27 cellular contexts compared by ENCODE assay signal in the genomic region with DNA sequence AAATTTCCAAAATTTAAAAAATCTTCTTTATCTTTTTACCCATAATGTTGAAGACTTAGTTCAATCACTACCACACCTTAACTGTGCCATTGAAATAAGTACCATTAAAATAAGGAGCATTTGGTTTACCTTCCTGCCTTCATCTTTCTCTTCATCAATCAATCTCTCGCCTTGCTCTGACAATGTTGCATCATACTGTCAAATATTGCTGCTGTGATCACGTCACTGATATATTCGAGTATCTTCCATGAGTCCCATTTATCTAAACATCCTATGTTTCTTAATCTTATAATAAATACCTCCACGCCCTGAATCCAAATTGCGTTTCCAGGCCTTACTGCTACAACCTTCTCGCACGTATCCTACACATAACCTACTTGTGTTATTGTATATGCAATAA.
"Had no signal": no experiment of that assay in that cellular context is flagged by ENCODE, and none has a peak within 500 bp of the region (broad histone marks: within the 10 kb centered on the region; RNA-seq: fewer than 3 reads in every experiment).

No MANE protein-coding gene starts in this region.

- H3K9me3 ChIP-seq: stomach, suprapubic skin, testis, thoracic aorta, thyroid gland, tibial artery, tibial nerve, transverse colon, upper lobe of left lung, upper lobe of right lung, uterus, vagina had no signal

- H3K27me3 ChIP-seq: stomach, suprapubic skin, testis, thyroid gland, tibial artery, tibial nerve, transverse colon, upper lobe of left lung, upper lobe of right lung, uterus, vagina had no signal

- H3K4me1 ChIP-seq: testis, tibial artery, upper lobe of right lung, uterus had no signal

- ATAC-seq: stimulated activated effector memory CD8-positive, alpha-beta T cell treated with anti-CD3 and anti-CD28 coated beads, Interleukin-12 subunit alpha, Interleukin-12 subunit beta, amount 100 ng/mL, for 72 hours; stimulated activated memory B cell treated with anti-CD40 and anti-IgM and Interleukin-4, amounts not matched to agents 10 μg/mL and 1 μg/mL and 100 μg/mL, for 72 hours; stimulated activated naive B cell treated with anti-CD40 and anti-IgM and Interleukin-4, amounts not matched to agents 10 μg/mL and 1 μg/mL and 100 μg/mL, for 72 hours; stimulated activated naive CD8-positive, alpha-beta T cell treated with anti-CD3 and anti-CD28 coated beads, Interleukin-15, amount 100 ng/mL, for 72 hours; stimulated activated naive CD8-positive, alpha-beta T cell treated with anti-CD3 and anti-CD28 coated beads, Interleukin-15, Interleukin-2, amounts not matched to agents 100 U/mL and 50 U/mL, for 24 hours; upper lobe of right lung had no signal

- H3K27ac ChIP-seq: stomach, suprapubic skin, testis, thoracic aorta, thyroid gland, tibial artery, tibial nerve, transverse colon, upper lobe of left lung, upper lobe of right lung, uterus, vagina had no signal

- H3K4me3 ChIP-seq: stomach, suprapubic skin, testis, thoracic aorta, thyroid gland, tibial artery, tibial nerve, transverse colon, upper lobe of left lung, upper lobe of right lung, uterus, vagina had no signal

- DNase-seq: stimulated activated CD4-positive, alpha-beta T cell treated with anti-CD3 and anti-CD28 coated beads, Interleukin-2, amount 100 ng/mL, for 48 hours; stimulated activated CD4-positive, alpha-beta T cell treated with anti-CD3 and anti-CD28 coated beads, Interleukin-4, amount 100 ng/mL, for 1 hour; stimulated activated CD4-positive, alpha-beta T cell treated with anti-CD3 and anti-CD28 coated beads, Interleukin-4, amount 100 ng/mL, for 24 hours; stimulated activated CD4-positive, alpha-beta T cell treated with anti-CD3 and anti-CD28 coated beads, Interleukin-4, amount 100 ng/mL, for 4 hours; stimulated activated CD8-positive, alpha-beta memory T cell treated with anti-CD3 and anti-CD28 coated beads, Interleukin-4, amount 100 ng/mL, for 48 hours; stimulated activated naive B cell treated with anti-CD40 and anti-IgM and Interleukin-4, amounts not matched to agents 10 μg/mL and 1 μg/mL and 100 μg/mL, for 72 hours; stimulated activated naive CD4-positive, alpha-beta T cell; stimulated activated naive CD4-positive, alpha-beta T cell treated with Interleukin-2 at 50 U/mL for 16 hours; stimulated activated naive CD8-positive, alpha-beta T cell treated with anti-CD3 and anti-CD28 coated beads, Interleukin-15, amount 100 ng/mL, for 72 hours; stimulated activated naive CD8-positive, alpha-beta T cell treated with anti-CD3 and anti-CD28 coated beads, Interleukin-15, Interleukin-2, amounts not matched to agents 100 U/mL and 50 U/mL, for 24 hours; stomach; substantia nigra; testis; thyroid gland; tibial artery; transverse colon; trophoblast cell; upper lobe of left lung; upper lobe of right lung; uterus had no signal

- H3K36me3 ChIP-seq: suprapubic skin, thoracic aorta, thyroid gland, transverse colon, upper lobe of left lung, upper lobe of right lung, uterus, vagina had no signal

- FAIRE-seq: urothelium cell line had no signal
